ENCODE assay signal across 12 cellular contexts in the genomic region with DNA sequence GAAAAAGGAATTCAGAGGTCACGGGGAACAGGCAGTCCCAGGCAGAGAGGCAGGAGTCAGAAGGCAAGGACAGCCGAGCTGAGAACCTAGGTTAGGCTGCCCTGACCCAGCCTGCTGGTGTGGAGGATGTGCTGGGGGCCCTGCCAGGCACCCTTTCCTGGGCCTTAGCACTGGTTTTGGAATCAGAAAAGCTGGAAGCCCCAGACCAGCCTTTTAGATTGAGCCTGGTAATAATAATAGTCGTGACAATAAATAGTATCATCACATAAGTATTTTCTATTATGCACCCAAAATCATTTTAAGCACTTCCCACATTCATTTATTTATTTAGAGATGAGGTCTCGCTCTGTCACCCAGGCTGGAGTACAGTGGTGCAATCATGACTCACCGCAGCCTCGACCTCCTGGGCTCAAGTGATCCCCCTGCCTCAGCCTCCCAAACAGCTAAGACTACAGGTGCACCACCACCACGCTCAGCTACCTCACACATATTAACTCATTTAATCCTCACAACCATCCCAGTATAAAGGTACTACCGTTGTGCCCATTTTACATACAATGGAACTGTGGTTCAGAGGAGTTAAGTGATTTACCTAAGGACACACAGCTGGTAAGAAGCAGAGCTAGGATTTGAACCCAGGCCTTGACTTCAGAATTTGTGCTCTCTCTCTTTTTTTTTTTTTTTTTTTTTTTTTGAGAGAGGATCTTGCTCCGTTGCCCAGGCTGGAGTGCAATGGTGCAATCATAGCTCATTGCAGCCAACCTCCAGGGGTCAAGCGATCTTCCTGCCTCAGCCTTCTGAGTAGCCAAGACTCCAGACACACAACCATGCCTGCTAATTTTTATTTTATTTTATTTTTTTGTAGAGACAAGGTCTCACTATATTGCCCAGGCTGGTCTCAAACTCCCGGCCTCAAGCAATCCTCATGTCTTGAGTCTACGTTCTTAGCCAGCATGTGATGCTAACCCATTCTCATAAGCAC. TPM values are rescaled to one million over a fixed set of nuclear protein-coding genes. Genes with fewer than 3 reads are reported as not detected.
A peak's percentile ranks its signal among the peaks of the same experiment; 100 is the strongest.
DNase-seq lines count a peak whose midpoint lies in the region; ATAC-seq, FAIRE-seq and TF ChIP-seq lines count a peak whose summit lies in the region.
"Had no signal": no experiment of that assay in that cellular context is flagged by ENCODE, and none has a peak within 500 bp of the region (broad histone marks: within the 10 kb centered on the region; RNA-seq: fewer than 3 reads in every experiment).

No MANE protein-coding gene starts in this region.

- DNase-seq in RCC 7860 (ENCODE audit: low spot score) (peak; percentile 79), fibroblast of the aortic adventitia (ENCODE audit: low read depth) (peak; percentile 39), ovary (peak in 4 of 5 donors; percentile 64 to 92 (median 78)), OCI-LY7 (ENCODE audit: low spot score) (no peak), NCI-H1694 (lab: John Stamatoyannopoulos, UW) (no peak), activated gamma-delta T cell treated with Interleukin-2 at 50 U/mL for 16 hours (no peak)
- DNase-seq: activated effector memory CD4-positive, alpha-beta T cell treated with anti-CD3 and anti-CD28 coated beads, Interleukin-2, amount 50 U/mL, for 16 hours; CD4-positive, CD25-positive, alpha-beta regulatory T cell; naive thymus-derived CD4-positive, alpha-beta T cell; NCI-H1417 had no signal

- no peaks in the 10 kb centered on the region for H3K36me3 ChIP-seq in BLaER1 treated with 17β-estradiol and CSF1 and Interleukin-3, amounts not matched to agents 10 nM and 100 nM
- H3K36me3 ChIP-seq in ovary (no peaks in the 10 kb centered on the region), OCI-LY7 (ENCODE audit: insufficient read depth, low read length) (no peaks in the 10 kb centered on the region)

- no TSS peak for BruUV-seq in OCI-LY7 (replicated peaks; lab: Mats Ljungman, UMichigan)

- peak overlapping the region in 10 of 11 experiments; percentile 64 to 93 (median 86); a peak in 20 of 22 replicates for H3K27ac ChIP-seq in BLaER1 treated with 17β-estradiol and CSF1 and Interleukin-3, amounts not matched to agents 10 nM and 100 nM
- peak overlapping the region in 1 of 2 donors; percentile 2 for H3K27ac ChIP-seq in ovary
- no peak overlapping the region for H3K27ac ChIP-seq in OCI-LY7 (ENCODE audit: low read depth, low read length, poor library complexity, severe bottlenecking)

- peak overlapping the region; percentile 74 to 97 (median 90) for H3K4me2 ChIP-seq in BLaER1 treated with 17β-estradiol and CSF1 and Interleukin-3, amounts not matched to agents 10 nM and 100 nM
- H3K4me2 ChIP-seq in OCI-LY7 (ENCODE audit: low read length), result no peak overlapping the region

- TF ChIP-seq EP300 in ovary (IDR thresholded peaks at IDR 0.05), result no peak

- POLR2A ChIA-PET in OCI-LY7 (lab: Charles Lee), result no interaction called here

- H4K20me1 ChIP-seq in BLaER1 treated with 17β-estradiol and CSF1 and Interleukin-3, amounts not matched to agents 10 nM and 100 nM, result no peaks in the 10 kb centered on the region
- H4K20me1 ChIP-seq in OCI-LY7 (ENCODE audit: insufficient read depth, low read length), result no peaks in the 10 kb centered on the region

- H3K9me2 ChIP-seq in OCI-LY7 (ENCODE audit: insufficient read depth, low read length), result no peaks in the 10 kb centered on the region

- FAIRE-seq in RCC 7860 (lab: Jason Lieb, UNC), result peak; percentile 77

- peaks cover 34 to 100% (median 81%) of the 10 kb centered on the region in 10 experiments for H3K4me1 ChIP-seq in BLaER1 treated with 17β-estradiol and CSF1 and Interleukin-3, amounts not matched to agents 10 nM and 100 nM
- peaks cover 17% of the 10 kb centered on the region for H3K4me1 ChIP-seq in ovary (ENCODE audit: insufficient read depth)
- H3K4me1 ChIP-seq in OCI-LY7 (ENCODE audit: insufficient read depth, low read length, poor library complexity, severe bottlenecking), result no peaks in the 10 kb centered on the region

- H2AFZ ChIP-seq in OCI-LY7 (ENCODE audit: low read length), result no peak overlapping the region

- no peaks in the 10 kb centered on the region for H3K9me3 ChIP-seq in BLaER1 treated with 17β-estradiol and CSF1 and Interleukin-3, amounts not matched to agents 10 nM and 100 nM (replicated peaks in 1 of 11)
- no peaks in the 10 kb centered on the region for H3K9me3 ChIP-seq in ovary
- no peaks in the 10 kb centered on the region for H3K9me3 ChIP-seq in OCI-LY7 (ENCODE audit: low read length)

- WGBS in ovary, 3 donors, result 62 to 66% (median 65%) methylated on average over 12 of the region's 12 CpGs

- H3K27me3 ChIP-seq in BLaER1 treated with 17β-estradiol and CSF1 and Interleukin-3, amounts not matched to agents 10 nM and 100 nM, result no peaks in the 10 kb centered on the region
- no peaks in the 10 kb centered on the region for H3K27me3 ChIP-seq in ovary

- H3K79me2 ChIP-seq in OCI-LY7 (ENCODE audit: insufficient read depth, low read depth, low read length), result no peaks in the 10 kb centered on the region

- TF ChIP-seq CTCF in fibroblast of the aortic adventitia (IDR thresholded peaks at IDR 0.05; ENCODE audit: insufficient read depth, low read length), result no peak
- no peak for TF ChIP-seq CTCF in ovary (IDR thresholded peaks at IDR 0.05)
- TF ChIP-seq CTCF in OCI-LY7 (conservative IDR thresholded peaks at IDR 0.05; ENCODE audit: low read length), result no peak

- H3K9ac ChIP-seq in BLaER1 treated with 17β-estradiol and CSF1 and Interleukin-3, amounts not matched to agents 10 nM and 100 nM, result peak overlapping the region in 10 of 11 experiments; percentile 47 to 82 (median 68); a peak in 17 of 22 replicates

- CTCF ChIA-PET in OCI-LY7 (lab: Charles Lee; ENCODE audit: unreplicated experiment), result no interaction called here

- ATAC-seq in GM21528 (IDR thresholded peaks at IDR 0.05; ENCODE audit: low FRiP score, unreplicated experiment), result no peak

- H3K4me3 ChIP-seq in BLaER1 treated with 17β-estradiol and CSF1 and Interleukin-3, amounts not matched to agents 10 nM and 100 nM, result no peak overlapping the region
- H3K4me3 ChIP-seq in fibroblast of the aortic adventitia (ENCODE audit: low read depth, low read length), result no peak overlapping the region
- H3K4me3 ChIP-seq in ovary, result no peak overlapping the region
- H3K4me3 ChIP-seq in OCI-LY7 (ENCODE audit: low read depth, low read length, poor library complexity, severe bottlenecking), result no peak overlapping the region

- intact Hi-C loops in ovary (cut with DNase I), result no loop called here
- intact Hi-C loops in OCI-LY7 (cut with micrococcal nuclease; ENCODE audit: unreplicated experiment), result no loop called here

- TF ChIP-seq POLR2A in ovary (IDR thresholded peaks at IDR 0.05), result no peak

RNA-seq across cellular contexts. Expression of a gene that starts 19.7 kb away (rescaled TPM):
- total RNA-seq in fibroblast of the aortic adventitia (ENCODE audit: low replicate concordance) (6.0 and 117 TPM in 2 replicates), ovary (100 to 1,000 TPM in 3 of 7 donors, 10 to 100 TPM in 4; 15.0 to 320 (median 52.8) TPM), OCI-LY7 (2022) (0.18 TPM in 1 of 2 replicates, not detected in the other)
- polyA plus RNA-seq in ovary, result 10 to 100 TPM; 19.8 to 74.6 TPM
- total RNA-seq in OCI-LY7 (2014; rRNA removed; shearing (Covaris generic)), result not detected in 2 replicates
- total RNA-seq: CD4-positive, CD25-positive, alpha-beta regulatory T cell had no signal
- polyA plus RNA-seq: naive thymus-derived CD4-positive, alpha-beta T cell had no signal

Comparison
In these comparisons a context has a peak if more than half of its experiments do, and no peak if none do; other contexts are left out.
1. DNase-seq: peak in RCC 7860 (single experiment), fibroblast of the aortic adventitia (single experiment) and ovary (4 of 5); none in OCI-LY7 (single experiment), NCI-H1694 (single experiment) and activated gamma-delta T cell treated with Interleukin-2 at 50 U/mL for 16 hours (single experiment).